Comparison of ENCODE assay signal across 8 cellular contexts in the genomic region with DNA sequence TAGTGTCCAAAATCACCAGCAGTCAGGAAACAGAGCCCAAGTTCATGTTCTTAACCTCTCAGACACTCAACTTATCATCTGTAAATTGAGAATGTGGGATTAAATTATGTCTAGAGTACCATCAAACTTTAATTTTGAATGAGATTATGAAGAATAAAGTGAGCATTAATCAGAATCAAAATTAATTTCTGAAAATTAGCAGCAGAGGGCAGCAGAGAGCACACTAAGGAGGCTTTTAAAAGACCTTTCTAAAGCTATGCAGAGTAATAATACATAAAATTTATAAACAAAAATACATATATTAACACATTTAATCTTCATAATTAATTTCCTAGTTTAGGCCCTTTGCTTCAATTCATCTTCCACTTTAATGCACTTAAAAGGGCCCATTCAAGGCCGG. TPM values are rescaled to one million over a fixed set of nuclear protein-coding genes. Genes with fewer than 3 reads are reported as not detected.
DNase-seq lines count a peak whose midpoint lies in the region; ATAC-seq and TF ChIP-seq lines count a peak whose summit lies in the region.

No MANE protein-coding gene starts in this region.

- TF ChIP-seq RAD21 in IMR-90 (IDR thresholded peaks at IDR 0.05; ENCODE audit: low read length), result peak; percentile 48

- H3K4me3 ChIP-seq in IMR-90 (ENCODE audit: insufficient read depth, low read depth, low read length) (no peak overlapping the region), mammary epithelial cell (replicated peaks in 1 of 3; ENCODE audit: insufficient read depth in 1 of 3, low read depth in 2 of 3, low read length in 3 of 3) (no peak overlapping the region)

- CTCF ChIA-PET in CD4-positive, alpha-beta T cell (lab: Charles Lee), result interaction anchor here (0.7 to 1.0 kb wide), 2 partner anchors 19 to 294 kb away, joined by 3 to 6 read pairs; no protein-coding TSS in a partner anchor
- CTCF ChIA-PET in IMR-90 (lab: Yijun Ruan, JAX) (interaction anchor here (0.6 to 1.4 kb wide), 5 partner anchors 9 to 274 kb away, joined by 3 to 5 read pairs (median 4); no protein-coding TSS in a partner anchor), mammary epithelial cell (lab: Charles Lee; ENCODE audit: low non-redundant PET) (interaction anchor here (0.5 to 0.8 kb wide), 3 partner anchors 51 to 928 kb away, joined by 3 read pairs; no protein-coding TSS in a partner anchor)

- H3K56ac ChIP-seq in IMR-90 (ENCODE audit: extremely low read depth, insufficient read depth, low read length), result no peak overlapping the region

- H3K9me3 Mint-ChIP-seq in CD4-positive, alpha-beta T cell, result no peaks in the 10 kb centered on the region
- H3K9me3 Mint-ChIP-seq in mesothelial cell of epicardium, result no peaks in the 10 kb centered on the region

- no peak overlapping the region for H3K18ac ChIP-seq in IMR-90 (ENCODE audit: low read depth, low read length)

- H2BK120ac ChIP-seq in IMR-90 (ENCODE audit: low read depth, low read length), result 0 out of 2 replicates have a peak overlapping the region, but pooled peaks have one; percentile 48

- H2BK15ac ChIP-seq in IMR-90 (ENCODE audit: low read depth, low read length), result no peak overlapping the region

- POLR2A ChIA-PET in CD4-positive, alpha-beta T cell (lab: Charles Lee), result interaction anchor here (1.0 kb wide), 1 partner anchor 9 kb away, joined by 3 read pairs; no protein-coding TSS in a partner anchor
- POLR2A ChIA-PET in IMR-90 (lab: Charles Lee; ENCODE audit: unreplicated experiment), result no interaction called here

- dilution Hi-C loops in IMR-90 (cut with HindIII; ENCODE audit: low sequenced_read_pairs, unreplicated experiment), result no loop called here
- dilution Hi-C loops in mammary epithelial cell (cut with HindIII; ENCODE audit: low sequenced_read_pairs), result no loop called here

- H4K20me1 ChIP-seq in IMR-90 (ENCODE audit: insufficient read depth, low read length) (no peaks in the 10 kb centered on the region), mammary epithelial cell (ENCODE audit: insufficient read depth, low read length) (no peaks in the 10 kb centered on the region)

- H3K14ac ChIP-seq in IMR-90 (replicated peaks; ENCODE audit: low read depth, low read length), result no peak overlapping the region

- BruUV-seq in IMR-90 (replicated peaks; lab: Mats Ljungman, UMichigan) (no TSS peak), mammary epithelial cell (replicated peaks; lab: Mats Ljungman, UMichigan) (no TSS peak)

- intact Hi-C loops in CD4-positive, alpha-beta T cell (cut with DNase I, micrococcal nuclease), result loop anchor here in 1 of 2 experiments (2.0 kb wide), 1 partner anchor 140 kb away; no protein-coding TSS in a partner anchor
- intact Hi-C loops in IMR-90 (cut with micrococcal nuclease) (loop anchor here (2.0 to 10.0 kb wide), 2 partner anchors 84 to 142 kb away; a partner anchor contains a TSS), mammary epithelial cell (cut with micrococcal nuclease) (loop anchor here (1.0 to 10.0 kb wide), 3 partner anchors 47 to 1084 kb away; no protein-coding TSS in a partner anchor)

- no peak overlapping the region for H3K27ac Mint-ChIP-seq in CD4-positive, alpha-beta T cell
- H3K27ac Mint-ChIP-seq in mesothelial cell of epicardium (no peak overlapping the region), T-helper 17 cell (no peak overlapping the region)

- no peak overlapping the region for H3K4me3 Mint-ChIP-seq in CD4-positive, alpha-beta T cell
- H3K4me3 Mint-ChIP-seq in mesothelial cell of epicardium (no peak overlapping the region), T-helper 17 cell (no peak overlapping the region)

- H3K9ac ChIP-seq in IMR-90 (ENCODE audit: low read depth, low read length) (no peak overlapping the region), mammary epithelial cell (ENCODE audit: insufficient read depth, low read length) (no peak overlapping the region)

- no peak overlapping the region for H2AK5ac ChIP-seq in IMR-90 (ENCODE audit: low read depth, low read length)

- H2BK20ac ChIP-seq in IMR-90 (ENCODE audit: low read depth, low read length), result no peak overlapping the region

- no peak for ATAC-seq in CD4-positive, alpha-beta T cell (ENCODE audit: poor library complexity)
- ATAC-seq in IMR-90 (ENCODE audit: low read depth) (peak; percentile 62; the same call in 1 of the 2 replicates), T-helper 17 cell (no peak), HG02870 (IDR thresholded peaks at IDR 0.05; ENCODE audit: unreplicated experiment) (no peak)

- H3K9me3 ChIP-seq in CD4-positive, alpha-beta T cell (ENCODE audit: control insufficient read depth, low read length), result no peaks in the 10 kb centered on the region
- H3K9me3 ChIP-seq in IMR-90 (ENCODE audit: control insufficient read depth, insufficient read depth, low read length) (no peaks in the 10 kb centered on the region), mammary epithelial cell (replicated peaks; ENCODE audit: insufficient read depth, low read length) (no peaks in the 10 kb centered on the region), T-helper 17 cell (ENCODE audit: control insufficient read depth, low read length, poor library complexity, severe bottlenecking) (no peaks in the 10 kb centered on the region)

- H3K36me3 Mint-ChIP-seq in CD4-positive, alpha-beta T cell (ENCODE audit: low read depth), result no peaks in the 10 kb centered on the region
- no peaks in the 10 kb centered on the region for H3K36me3 Mint-ChIP-seq in mesothelial cell of epicardium
- H3K36me3 Mint-ChIP-seq in T-helper 17 cell (ENCODE audit: low read depth), result peaks cover 3% of the 10 kb centered on the region

- H3K4me1 ChIP-seq in IMR-90 (ENCODE audit: control insufficient read depth, insufficient read depth, low read length), result no peaks in the 10 kb centered on the region
- peaks cover 5% of the 10 kb centered on the region for H3K4me1 ChIP-seq in mammary epithelial cell (ENCODE audit: insufficient read depth, low read length)

- no peak for TF ChIP-seq POLR2A in IMR-90 (IDR thresholded peaks at IDR 0.05; ENCODE audit: low read depth, low read length)

- no peak overlapping the region for H3K23ac ChIP-seq in IMR-90 (ENCODE audit: low read depth, low read length)

- WGBS in IMR-90 (ENCODE audit: extremely low coverage in 2 of 2, insufficient read length in 1 of 2), 2 experiments, result no CpG with 5 or more reads among the region's 1 CpG
- 90% methylated on average over 1 of the region's 1 CpG for WGBS in mammary epithelial cell (ENCODE audit: low coverage, missing lambda C conversion rate)

- no peaks in the 10 kb centered on the region for H3K27me3 Mint-ChIP-seq in CD4-positive, alpha-beta T cell
- H3K27me3 Mint-ChIP-seq in mesothelial cell of epicardium (ENCODE audit: low read depth) (no peaks in the 10 kb centered on the region), T-helper 17 cell (no peaks in the 10 kb centered on the region)

- H4K8ac ChIP-seq in IMR-90 (ENCODE audit: low read depth in 2 of 2, low read length in 2 of 2), result no peak overlapping the region

- peak; percentile 55 for TF ChIP-seq CTCF in CD4-positive, alpha-beta T cell (IDR thresholded peaks at IDR 0.05)
- TF ChIP-seq CTCF in IMR-90 (conservative IDR thresholded peaks at IDR 0.05; ENCODE audit: low read depth, low read length) (peak; percentile 62), mammary epithelial cell (conservative IDR thresholded peaks at IDR 0.05 in 1 of 2, IDR thresholded peaks at IDR 0.05 in 1 of 2; ENCODE audit: extremely low read depth in 1 of 2, insufficient read depth in 1 of 2, low read depth in 1 of 2, low read length in 2 of 2) (peak; percentile 51 to 55), mesothelial cell of epicardium (IDR thresholded peaks at IDR 0.05; ENCODE audit: unreplicated experiment) (peak; percentile 80)

- no peak overlapping the region for H2BK5ac ChIP-seq in IMR-90 (ENCODE audit: low read depth, low read length, poor library complexity, severe bottlenecking)

- H2AK9ac ChIP-seq in IMR-90 (replicated peaks; ENCODE audit: low read depth, low read length, poor library complexity), result no peak overlapping the region

- H3K27me3 ChIP-seq in CD4-positive, alpha-beta T cell (ENCODE audit: control insufficient read depth, insufficient read depth, low read length), result no peaks in the 10 kb centered on the region
- H3K27me3 ChIP-seq in IMR-90 (ENCODE audit: control insufficient read depth, insufficient read depth, low read length) (no peaks in the 10 kb centered on the region), mammary epithelial cell (ENCODE audit: insufficient read depth, low read length) (peaks cover 3% of the 10 kb centered on the region)

- no peaks in the 10 kb centered on the region for H3K79me1 ChIP-seq in IMR-90 (ENCODE audit: low read depth in 1 of 2, low read length in 2 of 2)

- in situ Hi-C loops in IMR-90 (cut with MboI; ENCODE audit: low sequenced_read_pairs), result loop anchor here (5.0 kb wide), 1 partner anchor 147 kb away; no protein-coding TSS in a partner anchor
- in situ Hi-C loops in mammary epithelial cell (cut with MboI; ENCODE audit: low sequenced_read_pairs in 2 of 2), result loop anchor here in 1 of 2 donors (10.0 kb wide), 1 partner anchor 144 kb away; no protein-coding TSS in a partner anchor

- H3K36me3 ChIP-seq in IMR-90 (ENCODE audit: control insufficient read depth, insufficient read depth, low read length) (no peaks in the 10 kb centered on the region), mammary epithelial cell (ENCODE audit: insufficient read depth, low read length) (no peaks in the 10 kb centered on the region)

- no peaks in the 10 kb centered on the region for H3K79me2 ChIP-seq in mammary epithelial cell (ENCODE audit: insufficient read depth, low read length)

- no peak overlapping the region for H4K91ac ChIP-seq in IMR-90 (ENCODE audit: insufficient read depth, low read depth, low read length)

- no peak overlapping the region for H3K27ac ChIP-seq in CD4-positive, alpha-beta T cell (ENCODE audit: low read depth, low read length)
- H3K27ac ChIP-seq in IMR-90 (ENCODE audit: insufficient read depth, low read length) (no peak overlapping the region), mammary epithelial cell (ENCODE audit: insufficient read depth, low read depth, low read length) (no peak overlapping the region)

- peaks cover 20% of the 10 kb centered on the region for H3K4me1 Mint-ChIP-seq in CD4-positive, alpha-beta T cell (ENCODE audit: low read depth)
- H3K4me1 Mint-ChIP-seq in mesothelial cell of epicardium, result peaks cover 7% of the 10 kb centered on the region
- peaks cover 11% of the 10 kb centered on the region for H3K4me1 Mint-ChIP-seq in T-helper 17 cell

- H4K5ac ChIP-seq in IMR-90 (ENCODE audit: low read depth, low read length), result no peak overlapping the region

- H3K4ac ChIP-seq in IMR-90 (ENCODE audit: low read depth, low read length), result no peak overlapping the region

- H2AFZ ChIP-seq in IMR-90 (replicated peaks; ENCODE audit: low read length, poor library complexity), result no peak overlapping the region
- H2AFZ ChIP-seq in mammary epithelial cell (ENCODE audit: low read depth, low read length), result no peak overlapping the region

- no peak overlapping the region for H3K4me2 ChIP-seq in IMR-90 (ENCODE audit: low read depth, low read length)
- no peak overlapping the region for H3K4me2 ChIP-seq in mammary epithelial cell (ENCODE audit: insufficient read depth, low read depth, low read length)

- H3K9me1 ChIP-seq in IMR-90 (ENCODE audit: insufficient read depth, low read length), result peaks cover 4% of the 10 kb centered on the region; the same call in 1 of the 2 replicates

- no peak for DNase-seq in CD4-positive, alpha-beta T cell
- DNase-seq in IMR-90 (peak; percentile 26), mammary epithelial cell (no peak), mesothelial cell of epicardium (ENCODE audit: low spot score in 2 of 2, unreplicated experiment in 2 of 2) (no peak), T-helper 17 cell (no peak), HK-2 (ENCODE audit: unreplicated experiment) (no peak), activated gamma-delta T cell treated with Interleukin-2 at 50 U/mL for 16 hours (no peak)

RNA-seq across cellular contexts. Expression of a gene that starts 7.1 kb away (rescaled TPM):
- total RNA-seq in CD4-positive, alpha-beta T cell, result under 1 TPM; 0.41 to 0.75 TPM
- not detected in 2 replicates for total RNA-seq in IMR-90 (2012; rRNA removed)
- not detected in 2 replicates for polyA plus RNA-seq in IMR-90 (2012; rRNA removed)
- not detected in 2 replicates for polyA plus RNA-seq in IMR-90 (2012; cell fraction: cytosol; rRNA removed)
- polyA plus RNA-seq in IMR-90 (2012; cell fraction: nucleus; rRNA removed; ENCODE audit: low replicate concordance), result not detected in 2 replicates
- total RNA-seq in mammary epithelial cell, result not detected
- polyA plus RNA-seq in mammary epithelial cell, result not detected
- polyA minus RNA-seq in mammary epithelial cell, result not detected
- total RNA-seq in mesothelial cell of epicardium, result not detected in 3 replicates
- 1 to 10 TPM; 2.3 to 2.4 TPM for total RNA-seq in T-helper 17 cell
